25 cellular contexts compared by ENCODE assay signal in genomic region chr5:33281507-33281906, GRCh38.
"Had no signal": no experiment of that assay in that cellular context is flagged by ENCODE, and none has a peak within 500 bp of the region (broad histone marks: within the 10 kb centered on the region; RNA-seq: fewer than 3 reads in every experiment).

No MANE protein-coding gene starts in this region.

- H3K4me3 ChIP-seq: lung, tibial artery had no signal

- H3K27me3 Mint-ChIP-seq: activated naive CD4-positive, alpha-beta T cell treated with anti-CD3 and anti-CD28 coated beads, Interleukin-2, amount 50 U/mL, for 24 hours; dendritic cell treated with granulocyte-macrophage colony-stimulating factor and Interleukin-4, amounts not matched to agents 40 ng/mL and 50 ng/mL, for 4 days; natural killer cell treated with Interleukin-12 subunit alpha and Interleukin-12 subunit beta and Interleukin-15 and Interleukin-18, amount 100 ng/mL, for 72 hours had no signal

- H3K4me1 ChIP-seq: foreskin keratinocyte had no signal

- FAIRE-seq: bronchial epithelial cell, keratinocyte had no signal

- H3K4me3 Mint-ChIP-seq: activated naive CD4-positive, alpha-beta T cell treated with anti-CD3 and anti-CD28 coated beads, Interleukin-2, amount 50 U/mL, for 24 hours; activated T-cell treated with anti-CD3 and anti-CD28 coated beads, Interleukin-2, amount 50 U/mL, for 72 hours; dendritic cell treated with granulocyte-macrophage colony-stimulating factor and Interleukin-4, amounts not matched to agents 40 ng/mL and 50 ng/mL, for 4 days; mesothelial cell of epicardium; natural killer cell treated with Interleukin-12 subunit alpha and Interleukin-12 subunit beta and Interleukin-15 and Interleukin-18, amount 100 ng/mL, for 72 hours had no signal

- H3K9me3 Mint-ChIP-seq: activated naive CD4-positive, alpha-beta T cell treated with anti-CD3 and anti-CD28 coated beads, Interleukin-2, amount 50 U/mL, for 24 hours; activated T-cell treated with anti-CD3 and anti-CD28 coated beads, Interleukin-2, amount 50 U/mL, for 72 hours; dendritic cell treated with granulocyte-macrophage colony-stimulating factor and Interleukin-4, amounts not matched to agents 40 ng/mL and 50 ng/mL, for 4 days had no signal

- H3K27ac ChIP-seq: foreskin keratinocyte, VCaP had no signal

- DNase-seq: activated CD4-positive, CD25-positive, alpha-beta regulatory T cell treated with anti-CD3 and anti-CD28 coated beads, Interleukin-2, amount 50 U/mL, for 72 hours; activated CD8-positive, alpha-beta memory T cell treated with anti-CD3 and anti-CD28 coated beads for 24 hours; activated CD8-positive, alpha-beta memory T cell treated with anti-CD3 and anti-CD28 coated beads, Interleukin-2, amount 50 U/mL, for 48 hours; activated effector memory CD4-positive, alpha-beta T cell treated with anti-CD3 and anti-CD28 coated beads, Interleukin-2, amount 50 U/mL, for 16 hours; activated T-cell treated with anti-CD3 and anti-CD28 coated beads, Interleukin-2, amount 50 U/mL, for 72 hours; effector CD8-positive, alpha-beta T cell; foreskin keratinocyte; glutamatergic neuron; hippocampal formation; posterior cingulate gyrus; retina; stimulated activated CD4-positive, alpha-beta T cell treated with anti-CD3 and anti-CD28 coated beads, Interleukin-12 subunit alpha, Interleukin-12 subunit beta, amount 100 ng/mL, for 4 hours; stimulated activated CD4-positive, alpha-beta T cell treated with anti-CD3 and anti-CD28 coated beads, Interleukin-1b, Interleukin-23, amount 100 ng/mL, for 48 hours; stimulated activated naive CD4-positive, alpha-beta T cell treated with Interleukin-2 at 50 U/mL for 16 hours; T-helper 2 cell; tibial artery had no signal

- H3K9me3 ChIP-seq: tibial artery had no signal

- H3K27ac Mint-ChIP-seq: activated naive CD4-positive, alpha-beta T cell treated with anti-CD3 and anti-CD28 coated beads, Interleukin-2, amount 50 U/mL, for 24 hours; activated T-cell treated with anti-CD3 and anti-CD28 coated beads, Interleukin-2, amount 50 U/mL, for 72 hours; dendritic cell treated with granulocyte-macrophage colony-stimulating factor and Interleukin-4, amounts not matched to agents 40 ng/mL and 50 ng/mL, for 4 days; mesothelial cell of epicardium; natural killer cell treated with Interleukin-12 subunit alpha and Interleukin-12 subunit beta and Interleukin-15 and Interleukin-18, amount 100 ng/mL, for 72 hours had no signal

- ATAC-seq: activated T-cell treated with anti-CD3 and anti-CD28 coated beads, Interleukin-2, amount 50 U/mL, for 72 hours; esophagus mucosa; foreskin keratinocyte; natural killer cell treated with Interleukin-12 subunit alpha and Interleukin-12 subunit beta and Interleukin-15 and Interleukin-18, amount 100 ng/mL, for 72 hours had no signal

- H3K4me1 Mint-ChIP-seq: activated naive CD4-positive, alpha-beta T cell treated with anti-CD3 and anti-CD28 coated beads, Interleukin-2, amount 50 U/mL, for 24 hours had no signal

- H3K36me3 Mint-ChIP-seq: activated naive CD4-positive, alpha-beta T cell treated with anti-CD3 and anti-CD28 coated beads, Interleukin-2, amount 50 U/mL, for 24 hours; mesothelial cell of epicardium; natural killer cell treated with Interleukin-12 subunit alpha and Interleukin-12 subunit beta and Interleukin-15 and Interleukin-18, amount 100 ng/mL, for 72 hours had no signal

- H3K36me3 ChIP-seq: tibial artery had no signal

- H3K27me3 ChIP-seq: foreskin keratinocyte, tibial artery had no signal
